7 cellular contexts compared by ENCODE assay signal in genomic region chr16:88634994-88635670, GRCh38. TPM values are rescaled to one million over a fixed set of nuclear protein-coding genes. Genes with fewer than 3 reads are reported as not detected.
A peak's percentile ranks its signal among the peaks of the same experiment; 100 is the strongest.
DNase-seq lines count a peak whose midpoint lies in the region; ATAC-seq, FAIRE-seq and TF ChIP-seq lines count a peak whose summit lies in the region.

No MANE protein-coding gene starts in this region.

- TF ChIP-seq POLR2A in endothelial cell of umbilical vein (IDR thresholded peaks at IDR 0.05; ENCODE audit: low read depth, low read length), result no peak

- H3K9me3 ChIP-seq in endothelial cell of umbilical vein (replicated peaks; ENCODE audit: control insufficient read depth, insufficient read depth, low read length), result no peaks in the 10 kb centered on the region

- POLR2A ChIA-PET in GM10248 (lab: Yijun Ruan, JAX) (no interaction called here), endothelial cell of umbilical vein (lab: Charles Lee) (no interaction called here)

- peaks cover 0 to 4% of the 10 kb centered on the region in 2 experiments for H3K36me3 ChIP-seq in endothelial cell of umbilical vein (ENCODE audit: control insufficient read depth in 2 of 2, extremely low read depth in 1 of 2, insufficient read depth in 2 of 2, low read length in 2 of 2)

- no peak for ATAC-seq in GM21515 (IDR thresholded peaks at IDR 0.05; ENCODE audit: unreplicated experiment)

- peak overlapping the region in 1 of 3 experiments; percentile 38 for H3K4me3 ChIP-seq in endothelial cell of umbilical vein (replicated peaks in 1 of 3; ENCODE audit: insufficient read depth in 1 of 3, low read depth in 1 of 3, low read length in 3 of 3)
- H3K4me3 ChIP-seq in retinal pigment epithelial cell (ENCODE audit: low read length), result peak overlapping the region; percentile 35

- H3K27me3 ChIP-seq in endothelial cell of umbilical vein (ENCODE audit: control insufficient read depth in 2 of 2, insufficient read depth in 2 of 2, low read length in 2 of 2), result peaks cover 8 to 19% of the 10 kb centered on the region in 2 experiments

- dilution Hi-C loops in endothelial cell of umbilical vein (cut with MboI; ENCODE audit: extremely low pct_ligation_motif_present, low sequenced_read_pairs), result no loop called here

- H2AFZ ChIP-seq in endothelial cell of umbilical vein (ENCODE audit: low read depth, low read length), result peak overlapping the region; percentile 18

- no peak overlapping the region for H3K27ac ChIP-seq in endothelial cell of umbilical vein (ENCODE audit: insufficient read depth, low read depth, low read length)

- no peak overlapping the region for H3K9ac ChIP-seq in endothelial cell of umbilical vein (replicated peaks; ENCODE audit: extremely low read depth, insufficient read depth, low read length)

- intact Hi-C loops in endothelial cell of umbilical vein (cut with micrococcal nuclease), result loop anchor here (2.0 kb wide), 1 partner anchor 28 kb away; the partner anchor contains the start of gene MVD

- peak overlapping the region; percentile 79 for H3K4me2 ChIP-seq in endothelial cell of umbilical vein (ENCODE audit: insufficient read depth, low read length)

- DNase-seq in GM10248 (ENCODE audit: extremely low spot score), result no peak
- DNase-seq in NAMALWA (ENCODE audit: low spot score), result peak; percentile 62
- DNase-seq in endothelial cell of umbilical vein (ENCODE audit: low read depth, low spot score), result no peak
- no peak for DNase-seq in retinal pigment epithelial cell (ENCODE audit: low read depth)
- no peak for DNase-seq in NCI-H2196 treated with DMSO at 0.1 percent for 48 hours (lab: John Stamatoyannopoulos, UW; ENCODE audit: unreplicated experiment)
- DNase-seq in NCI-H1930 (lab: John Stamatoyannopoulos, UW), result no peak

- CTCF ChIA-PET in GM10248 (lab: Yijun Ruan, JAX), result no interaction called here
- CTCF ChIA-PET in endothelial cell of umbilical vein (lab: Charles Lee), result no interaction called here

- peaks cover 8% of the 10 kb centered on the region for H3K4me1 ChIP-seq in endothelial cell of umbilical vein (ENCODE audit: control insufficient read depth, extremely low read depth, insufficient read depth, low read length)

- H3K9me1 ChIP-seq in endothelial cell of umbilical vein (replicated peaks; ENCODE audit: control insufficient read depth, extremely low read depth, insufficient read depth, low read length), result no peaks in the 10 kb centered on the region

- no TSS peak for BruUV-seq in endothelial cell of umbilical vein (replicated peaks; lab: Mats Ljungman, UMichigan)

- peak; percentile 54 for FAIRE-seq in endothelial cell of umbilical vein (lab: Jason Lieb, UNC)

- no peaks in the 10 kb centered on the region for H4K20me1 ChIP-seq in endothelial cell of umbilical vein (replicated peaks; ENCODE audit: control insufficient read depth, extremely low read depth, insufficient read depth, low read length)

- H3K79me2 ChIP-seq in endothelial cell of umbilical vein (ENCODE audit: control insufficient read depth, insufficient read depth, low read length), result no peaks in the 10 kb centered on the region

- TF ChIP-seq CTCF in GM10248 (IDR thresholded peaks at IDR 0.05; ENCODE audit: control extremely low read depth, extremely low read depth, low read depth, missing control alignments) (peak; percentile 0), endothelial cell of umbilical vein (IDR thresholded peaks at IDR 0.05; ENCODE audit: extremely low read depth in 1 of 2, insufficient read depth in 1 of 2, low read depth in 1 of 2, low read length in 2 of 2) (no peak), retinal pigment epithelial cell (conservative IDR thresholded peaks at IDR 0.05; ENCODE audit: low read depth, low read length) (no peak)

TF ChIP-seq in endothelial cell of umbilical vein, 7 proteins besides CTCF, POLR2A, EP300 and RAD21:
- TF ChIP-seq FOS (IDR thresholded peaks at IDR 0.05; ENCODE audit: borderline replicate concordance, insufficient read depth, low read length) (no peak), JUN (IDR thresholded peaks at IDR 0.05; ENCODE audit: borderline replicate concordance, insufficient read depth, insufficient read length, low read depth) (no peak)

RNA-seq across cellular contexts. Expression of gene IL17C, which starts 3.2 kb away (rescaled TPM):
- total RNA-seq in endothelial cell of umbilical vein, result not detected in 2 replicates
- 0.14 and 0.17 TPM in 2 replicates for polyA plus RNA-seq in endothelial cell of umbilical vein
- 0.10 TPM in 1 of 2 replicates, not detected in the other for polyA plus RNA-seq in endothelial cell of umbilical vein (2011; cell fraction: cytosol; rRNA removed)
- polyA plus RNA-seq in endothelial cell of umbilical vein (2011; cell fraction: nucleus; rRNA removed), result 0.24 and 0.37 TPM in 2 replicates
- polyA plus RNA-seq in endothelial cell of umbilical vein (2012), result not detected in 2 replicates
- polyA minus RNA-seq in endothelial cell of umbilical vein, result not detected in 2 replicates
- not detected for polyA minus RNA-seq in endothelial cell of umbilical vein (2011; cell fraction: cytosol; rRNA and poly(A)+ RNA removed)
- not detected in 2 replicates for polyA minus RNA-seq in endothelial cell of umbilical vein (2011; cell fraction: nucleus; rRNA and poly(A)+ RNA removed)

RNA-seq across cellular contexts. Expression of gene CYBA, which starts 15.7 kb away (rescaled TPM):
- total RNA-seq in endothelial cell of umbilical vein, result 37.0 and 45.8 TPM in 2 replicates
- 77.3 and 100 TPM in 2 replicates for polyA plus RNA-seq in endothelial cell of umbilical vein
- 23.9 and 36.3 TPM in 2 replicates for polyA plus RNA-seq in endothelial cell of umbilical vein (2011; cell fraction: cytosol; rRNA removed)
- polyA plus RNA-seq in endothelial cell of umbilical vein (2011; cell fraction: nucleus; rRNA removed), result 36.0 and 38.6 TPM in 2 replicates
- 36.0 and 60.6 TPM in 2 replicates for polyA plus RNA-seq in endothelial cell of umbilical vein (2012)
- polyA minus RNA-seq in endothelial cell of umbilical vein, result 24.4 and 25.9 TPM in 2 replicates
- 325 TPM for polyA minus RNA-seq in endothelial cell of umbilical vein (2011; cell fraction: cytosol; rRNA and poly(A)+ RNA removed)
- polyA minus RNA-seq in endothelial cell of umbilical vein (2011; cell fraction: nucleus; rRNA and poly(A)+ RNA removed), result 7.6 and 10.3 TPM in 2 replicates

RNA-seq across cellular contexts. Expression of gene MVD, which starts 27.8 kb away (rescaled TPM):
- 117 and 142 TPM in 2 replicates for total RNA-seq in endothelial cell of umbilical vein
- polyA plus RNA-seq in endothelial cell of umbilical vein, result 60.3 and 64.4 TPM in 2 replicates
- polyA plus RNA-seq in endothelial cell of umbilical vein (2011; cell fraction: cytosol; rRNA removed), result 33.2 and 45.5 TPM in 2 replicates
- 93.3 and 135 TPM in 2 replicates for polyA plus RNA-seq in endothelial cell of umbilical vein (2011; cell fraction: nucleus; rRNA removed)
- 35.6 and 44.3 TPM in 2 replicates for polyA plus RNA-seq in endothelial cell of umbilical vein (2012)
- polyA minus RNA-seq in endothelial cell of umbilical vein, result 23.2 and 27.7 TPM in 2 replicates
- polyA minus RNA-seq in endothelial cell of umbilical vein (2011; cell fraction: cytosol; rRNA and poly(A)+ RNA removed), result 15.1 TPM
- 17.0 and 28.2 TPM in 2 replicates for polyA minus RNA-seq in endothelial cell of umbilical vein (2011; cell fraction: nucleus; rRNA and poly(A)+ RNA removed)

RNA-seq across cellular contexts. Expression of gene SNAI3, which starts 51.2 kb away (rescaled TPM):
- 0.18 and 0.31 TPM in 2 replicates for total RNA-seq in endothelial cell of umbilical vein
- 0.30 and 0.38 TPM in 2 replicates for polyA plus RNA-seq in endothelial cell of umbilical vein
- 0.21 TPM in 1 of 2 replicates, not detected in the other for polyA plus RNA-seq in endothelial cell of umbilical vein (2011; cell fraction: cytosol; rRNA removed)
- 0.20 TPM in 1 of 2 replicates, not detected in the other for polyA plus RNA-seq in endothelial cell of umbilical vein (2011; cell fraction: nucleus; rRNA removed)
- 0.09 and 0.19 TPM in 2 replicates for polyA plus RNA-seq in endothelial cell of umbilical vein (2012)
- not detected in 2 replicates for polyA minus RNA-seq in endothelial cell of umbilical vein
- not detected for polyA minus RNA-seq in endothelial cell of umbilical vein (2011; cell fraction: cytosol; rRNA and poly(A)+ RNA removed)
- 0.24 TPM in 1 of 2 replicates, not detected in the other for polyA minus RNA-seq in endothelial cell of umbilical vein (2011; cell fraction: nucleus; rRNA and poly(A)+ RNA removed)
